In the genomic region with DNA sequence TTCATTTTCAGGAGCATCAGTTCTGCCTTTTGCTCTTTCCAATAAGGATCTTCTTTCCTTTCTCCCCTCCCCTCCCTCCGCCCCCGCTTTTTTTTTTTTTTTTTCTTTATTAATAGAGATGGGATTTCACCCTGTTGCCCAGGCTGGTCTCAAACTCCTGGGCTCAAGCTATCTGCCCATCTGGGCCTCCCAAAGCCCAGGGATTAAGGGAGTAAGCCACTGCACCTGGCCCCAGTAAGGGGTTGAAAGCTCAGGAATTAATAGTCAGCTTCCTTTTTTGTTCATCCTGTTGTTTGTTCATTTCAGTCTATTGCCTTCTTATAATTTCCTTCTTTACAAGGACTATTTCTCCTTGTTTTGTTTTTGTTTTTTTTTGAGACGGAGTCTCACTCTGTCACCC, we compare ENCODE assay signal across 16 cellular contexts. TPM values are rescaled to one million over a fixed set of nuclear protein-coding genes. Genes with fewer than 3 reads are reported as not detected.
DNase-seq lines count a peak whose midpoint lies in the region; ATAC-seq, FAIRE-seq and TF ChIP-seq lines count a peak whose summit lies in the region.
"Had no signal": no experiment of that assay in that cellular context is flagged by ENCODE, and none has a peak within 500 bp of the region (broad histone marks: within the 10 kb centered on the region; RNA-seq: fewer than 3 reads in every experiment).

No MANE protein-coding gene starts in this region.

- H3K9ac ChIP-seq in K562 (ENCODE audit: insufficient read depth in 1 of 2, low read depth in 2 of 2, low read length in 2 of 2): no peak overlapping the region

- TF ChIP-seq RAD21 in K562 (CRISPR knock-in tag; conservative IDR thresholded peaks at IDR 0.05 in 1 of 2, IDR thresholded peaks at IDR 0.05 in 1 of 2): no peak

- no peak overlapping the region for H2AFZ ChIP-seq in K562 (ENCODE audit: low read depth, low read length)

- no peak overlapping the region for H3K27ac ChIP-seq in K562 (ENCODE audit: extremely low read depth, low read depth, low read length)
- H3K27ac ChIP-seq: 22Rv1 had no signal

- POLR2A ChIA-PET in K562 (lab: Yijun Ruan, JAX): no interaction called here

- no peak overlapping the region for H3K4me2 ChIP-seq in K562 (ENCODE audit: insufficient read depth, low read length)

- DNase-seq in D341Med (ENCODE audit: low spot score): peak; percentile 61
- DNase-seq in NCI-H524 treated with DMSO at 0.1 percent for 48 hours (lab: John Stamatoyannopoulos, UW): peak; percentile 49
- DNase-seq in K562 (ENCODE audit: extremely low read depth in 1 of 4, low spot score in 3 of 4): no peak
- no peak for DNase-seq in nephron progenitor cell
- DNase-seq in left lobe of liver (ENCODE audit: low spot score): no peak
- DNase-seq in foreskin fibroblast: no peak
- no peak for DNase-seq in GM19239 (ENCODE audit: insufficient read length, low spot score)
- DNase-seq: CD8-positive, alpha-beta T cell; COR-L47; GF-D8; GOT3 had no signal

- FAIRE-seq in K562 (lab: Jason Lieb, UNC) (no peak), GM19239 (lab: Jason Lieb, UNC) (no peak)
- FAIRE-seq: GM18507 had no signal

- no peak overlapping the region for H3K4me3 ChIP-seq in K562
- no peak overlapping the region for H3K4me3 ChIP-seq in foreskin fibroblast (ENCODE audit: low read depth in 1 of 2, low read length in 2 of 2)
- H3K4me3 ChIP-seq: HAP-1 had no signal

- H3K4me3 Mint-ChIP-seq in nephron progenitor cell: no peak overlapping the region
- H3K4me3 Mint-ChIP-seq: CD14-positive monocyte; CD8-positive, alpha-beta T cell; IgD-negative memory B cell had no signal

- no peaks in the 10 kb centered on the region for H3K27me3 ChIP-seq in K562 (ENCODE audit: control insufficient read depth in 2 of 2, insufficient read depth in 2 of 2, low read length in 2 of 2)

- peaks cover 4% of the 10 kb centered on the region for H3K9me3 Mint-ChIP-seq in nephron progenitor cell
- H3K9me3 Mint-ChIP-seq: CD14-positive monocyte; CD8-positive, alpha-beta T cell had no signal

- no peaks in the 10 kb centered on the region for H3K9me1 ChIP-seq in K562 (ENCODE audit: control insufficient read depth, insufficient read depth, low read length)

- H3K27me3 Mint-ChIP-seq in nephron progenitor cell (ENCODE audit: low read depth, poor library complexity): no peaks in the 10 kb centered on the region
- H3K27me3 Mint-ChIP-seq: IgD-negative memory B cell had no signal

- no peaks in the 10 kb centered on the region; a peak in 1 of 5 replicates for H3K4me1 ChIP-seq in K562 (replicated peaks in 1 of 2; ENCODE audit: control insufficient read depth in 2 of 2, insufficient read depth in 2 of 2, low read length in 2 of 2)
- H3K4me1 ChIP-seq: HAP-1 had no signal

- H3K9me3 ChIP-seq in K562 (replicated peaks; ENCODE audit: control insufficient read depth, insufficient read depth, low read depth, low read length): no peaks in the 10 kb centered on the region
- H3K9me3 ChIP-seq: HAP-1 had no signal

- no peaks in the 10 kb centered on the region for H3K36me3 Mint-ChIP-seq in nephron progenitor cell (ENCODE audit: low read depth)
- H3K36me3 Mint-ChIP-seq: CD14-positive monocyte; CD8-positive, alpha-beta T cell had no signal

- no peaks in the 10 kb centered on the region for H3K4me1 Mint-ChIP-seq in nephron progenitor cell
- H3K4me1 Mint-ChIP-seq: CD14-positive monocyte had no signal

- H3K36me3 ChIP-seq in K562 (ENCODE audit: control insufficient read depth, insufficient read depth, low read length): no peaks in the 10 kb centered on the region
- H3K36me3 ChIP-seq: HAP-1 had no signal

- intact Hi-C loops in K562 (cut with micrococcal nuclease): no loop called here

- TF ChIP-seq EP300 in K562 (IDR thresholded peaks at IDR 0.05; ENCODE audit: low read length): no peak

- no peaks in the 10 kb centered on the region for H3K79me2 ChIP-seq in K562 (ENCODE audit: control insufficient read depth, insufficient read depth, low read length)

- TF ChIP-seq CTCF in K562 (IDR thresholded peaks at IDR 0.05 in 2 of 3, conservative IDR thresholded peaks at IDR 0.05 in 1 of 3; ENCODE audit: insufficient read depth in 2 of 3, low read depth in 1 of 3, low read length in 3 of 3): no peak
- no peak for TF ChIP-seq CTCF in nephron progenitor cell (IDR thresholded peaks at IDR 0.05)
- TF ChIP-seq CTCF in foreskin fibroblast (IDR thresholded peaks at IDR 0.05; ENCODE audit: low read depth, low read length): no peak

- no TSS peak for BruUV-seq in K562 (replicated peaks; lab: Mats Ljungman, UMichigan)

- H3K27ac Mint-ChIP-seq in nephron progenitor cell: peak overlapping the region; percentile 77
- H3K27ac Mint-ChIP-seq: CD8-positive, alpha-beta T cell; IgD-negative memory B cell had no signal

- no peak for TF ChIP-seq POLR2A in K562 (conservative IDR thresholded peaks at IDR 0.05)

- CTCF ChIA-PET in K562 (lab: Yijun Ruan, JAX; ENCODE audit: low intra/inter-chr PET ratio): no interaction called here

- in situ Hi-C loops in K562 (cut with MboI): no loop called here

- no peaks in the 10 kb centered on the region for H4K20me1 ChIP-seq in K562 (replicated peaks; ENCODE audit: control insufficient read depth, insufficient read depth, low read length)

- ATAC-seq in K562 (no peak), left lobe of liver (no peak)
- ATAC-seq: CD8-positive, alpha-beta T cell had no signal

- 100% methylated on average over 1 of the region's 3 CpGs for WGBS in K562 (ENCODE audit: insufficient coverage, low coverage, missing lambda C conversion rate)

TF ChIP-seq in K562, 482 proteins besides CTCF, POLR2A, EP300 and RAD21 (continues in another document):
- TF ChIP-seq, protein P1, sequence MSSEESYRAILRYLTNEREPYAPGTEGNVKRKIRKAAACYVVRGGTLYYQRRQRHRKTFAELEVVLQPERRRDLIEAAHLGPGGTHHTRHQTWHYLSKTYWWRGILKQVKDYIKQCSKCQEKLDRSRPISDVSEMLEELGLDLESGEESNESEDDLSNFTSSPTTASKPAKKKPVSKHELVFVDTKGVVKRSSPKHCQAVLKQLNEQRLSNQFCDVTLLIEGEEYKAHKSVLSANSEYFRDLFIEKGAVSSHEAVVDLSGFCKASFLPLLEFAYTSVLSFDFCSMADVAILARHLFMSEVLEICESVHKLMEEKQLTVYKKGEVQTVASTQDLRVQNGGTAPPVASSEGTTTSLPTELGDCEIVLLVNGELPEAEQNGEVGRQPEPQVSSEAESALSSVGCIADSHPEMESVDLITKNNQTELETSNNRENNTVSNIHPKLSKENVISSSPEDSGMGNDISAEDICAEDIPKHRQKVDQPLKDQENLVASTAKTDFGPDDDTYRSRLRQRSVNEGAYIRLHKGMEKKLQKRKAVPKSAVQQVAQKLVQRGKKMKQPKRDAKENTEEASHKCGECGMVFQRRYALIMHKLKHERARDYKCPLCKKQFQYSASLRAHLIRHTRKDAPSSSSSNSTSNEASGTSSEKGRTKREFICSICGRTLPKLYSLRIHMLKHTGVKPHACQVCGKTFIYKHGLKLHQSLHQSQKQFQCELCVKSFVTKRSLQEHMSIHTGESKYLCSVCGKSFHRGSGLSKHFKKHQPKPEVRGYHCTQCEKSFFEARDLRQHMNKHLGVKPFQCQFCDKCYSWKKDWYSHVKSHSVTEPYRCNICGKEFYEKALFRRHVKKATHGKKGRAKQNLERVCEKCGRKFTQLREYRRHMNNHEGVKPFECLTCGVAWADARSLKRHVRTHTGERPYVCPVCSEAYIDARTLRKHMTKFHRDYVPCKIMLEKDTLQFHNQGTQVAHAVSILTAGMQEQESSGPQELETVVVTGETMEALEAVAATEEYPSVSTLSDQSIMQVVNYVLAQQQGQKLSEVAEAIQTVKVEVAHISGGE (CRISPR knock-in tag; IDR thresholded peaks at IDR 0.05): no peak
- TF ChIP-seq EGR1 (conservative IDR thresholded peaks at IDR 0.05) (peak; percentile 56), MTA2 (IDR thresholded peaks at IDR 0.05; ENCODE audit: low read depth) (no peak)

RNA-seq across cellular contexts. Expression of a gene that starts 7.9 kb away (rescaled TPM):
- 8.4 TPM in 2 replicates for total RNA-seq in K562 (2011; cell fraction: chromatin; rRNA removed; ENCODE audit: low replicate concordance)
- 9.0 and 9.7 TPM in 2 replicates for total RNA-seq in K562 (2011; cell fraction: nucleolus; rRNA removed)
- total RNA-seq in K562 (2011; cell fraction: nucleoplasm; rRNA removed): 9.8 and 10.7 TPM in 2 replicates
- total RNA-seq in K562 (2014; rRNA removed): 37.4 and 42.5 TPM in 2 replicates
- total RNA-seq in K562 (2014; rRNA removed; fragmentation: Illumina TruSeq; extraction: Trizol): 23.6 and 24.7 TPM in 2 replicates
- 17.0 and 17.8 TPM in 2 replicates for total RNA-seq in K562 (2015; rRNA removed; fragmentation: Illumina TruSeq; extraction: Trizol)
- total RNA-seq in K562 (2021): 25.2 and 27.6 TPM in 2 replicates
- polyA plus RNA-seq in K562 (2011; rRNA removed): 29.2 and 32.7 TPM in 2 replicates
- polyA plus RNA-seq in K562 (2011; cell fraction: cytosol; rRNA removed): 22.6 and 29.6 TPM in 2 replicates
- polyA plus RNA-seq in K562 (2011; cell fraction: nucleus; rRNA removed): 15.5 and 16.7 TPM in 2 replicates
- 19.9 and 20.2 TPM in 2 replicates for polyA plus RNA-seq in K562 (2012)
- polyA plus RNA-seq in K562 (2014; fragmentation: Illumina TruSeq; extraction: Trizol): 22.7 and 27.6 TPM in 2 replicates
- 1 to 10 TPM; 8.6 to 9.9 TPM for polyA plus RNA-seq in K562 (2014; fragmentation: Nextera tagmentation; extraction: Ambion mirVana)
- 32.7 and 35.3 TPM in 2 replicates for polyA plus RNA-seq in K562 (2014; rRNA removed)
- 14.0 and 16.2 TPM in 2 replicates for polyA minus RNA-seq in K562 (2011; rRNA and poly(A)+ RNA removed)
- polyA minus RNA-seq in K562 (2011; cell fraction: cytosol; rRNA and poly(A)+ RNA removed): 7.6 and 11.4 TPM in 2 replicates
- polyA minus RNA-seq in K562 (2011; cell fraction: nucleus; rRNA and poly(A)+ RNA removed): 3.9 and 4.7 TPM in 2 replicates
- total RNA-seq in left lobe of liver: 6.9 TPM

RNA-seq across cellular contexts. Expression of a gene that starts 31.3 kb away (rescaled TPM):
- total RNA-seq in K562 (2011; cell fraction: chromatin; rRNA removed; ENCODE audit: low replicate concordance): 165 and 234 TPM in 2 replicates
- total RNA-seq in K562 (2011; cell fraction: nucleolus; rRNA removed): 104 and 108 TPM in 2 replicates
- total RNA-seq in K562 (2011; cell fraction: nucleoplasm; rRNA removed): 115 and 124 TPM in 2 replicates
- total RNA-seq in K562 (2014; rRNA removed) (132 and 140 TPM in 2 replicates), K562 (2014; rRNA removed; fragmentation: Illumina TruSeq; extraction: Trizol) (241 and 267 TPM in 2 replicates), K562 (2015; rRNA removed; fragmentation: Illumina TruSeq; extraction: Trizol) (235 and 243 TPM in 2 replicates), K562 (2021) (219 and 223 TPM in 2 replicates), left lobe of liver (9.6 TPM)
- polyA plus RNA-seq in K562 (2011; rRNA removed) (200 and 229 TPM in 2 replicates), K562 (2014; fragmentation: Illumina TruSeq; extraction: Trizol) (232 and 250 TPM in 2 replicates), K562 (2014; fragmentation: Nextera tagmentation; extraction: Ambion mirVana) (100 to 1,000 TPM; 594 to 984 TPM), K562 (2014; rRNA removed) (136 and 162 TPM in 2 replicates)
- 215 and 240 TPM in 2 replicates for polyA plus RNA-seq in K562 (2011; cell fraction: cytosol; rRNA removed)
- polyA plus RNA-seq in K562 (2011; cell fraction: nucleus; rRNA removed): 127 and 151 TPM in 2 replicates
- 168 and 218 TPM in 2 replicates for polyA plus RNA-seq in K562 (2012)
- 466 and 590 TPM in 2 replicates for polyA minus RNA-seq in K562 (2011; rRNA and poly(A)+ RNA removed)
- polyA minus RNA-seq in K562 (2011; cell fraction: cytosol; rRNA and poly(A)+ RNA removed): 201 and 253 TPM in 2 replicates
- polyA minus RNA-seq in K562 (2011; cell fraction: nucleus; rRNA and poly(A)+ RNA removed): 75.3 and 108 TPM in 2 replicates

Comparison
In these comparisons a context has a peak if more than half of its experiments do, and no peak if none do; other contexts are left out.
1. DNase-seq: peak in D341Med (single experiment) and NCI-H524 treated with DMSO at 0.1 percent for 48 hours (single experiment); none in K562 (0 of 4), nephron progenitor cell (single experiment), left lobe of liver (single experiment), foreskin fibroblast (0 of 2) and GM19239 (single experiment).